In genomic region chr1:26363549-26364448, GRCh38 we compare ENCODE assay signal across 8 cellular contexts. TPM values are rescaled to one million over a fixed set of nuclear protein-coding genes. Genes with fewer than 3 reads are reported as not detected.
A peak's percentile ranks its signal among the peaks of the same experiment; 100 is the strongest.
DNase-seq lines count a peak whose midpoint lies in the region; ATAC-seq, FAIRE-seq and TF ChIP-seq lines count a peak whose summit lies in the region.

No MANE protein-coding gene starts in this region.

- TF ChIP-seq POLR2A in stomach (IDR thresholded peaks at IDR 0.05): no peak

- H3K36me3 ChIP-seq in neural cell (ENCODE audit: insufficient read depth, low read length) (no peaks in the 10 kb centered on the region), stomach (no peaks in the 10 kb centered on the region)

- peak; percentile 94 for TF ChIP-seq CTCF in fibroblast of mammary gland (conservative IDR thresholded peaks at IDR 0.05; ENCODE audit: control insufficient read depth, insufficient read depth, low read depth, low read length)
- TF ChIP-seq CTCF in neural cell (IDR thresholded peaks at IDR 0.05; ENCODE audit: poor library complexity, severe bottlenecking): peak; percentile 76
- TF ChIP-seq CTCF in stomach (IDR thresholded peaks at IDR 0.05): peak in 5 of 7 experiments; percentile 72 to 94 (median 76)

- H3K4me3 ChIP-seq in fibroblast of mammary gland (ENCODE audit: control insufficient read depth, low read depth, low read length) (no peak overlapping the region), neural cell (ENCODE audit: low read length) (no peak overlapping the region), stomach (no peak overlapping the region)

- FAIRE-seq in RCC 7860 (lab: Jason Lieb, UNC): peak; percentile 56

- no peaks in the 10 kb centered on the region for H3K36me3 Mint-ChIP-seq in activated T-cell treated with anti-CD3 and anti-CD28 coated beads, Interleukin-2, amount 50 U/mL, for 4 hours (ENCODE audit: insufficient read depth)

- TF ChIP-seq EP300 in neural cell (conservative IDR thresholded peaks at IDR 0.05; ENCODE audit: poor library complexity, severe bottlenecking) (no peak), stomach (IDR thresholded peaks at IDR 0.05) (no peak)

- H3K9me3 ChIP-seq in neural cell (ENCODE audit: low read length) (no peaks in the 10 kb centered on the region), stomach (no peaks in the 10 kb centered on the region)

- H3K4me2 ChIP-seq in neural cell (ENCODE audit: low read length): no peak overlapping the region

- peak; percentile 68 for TF ChIP-seq RAD21 in neural cell (conservative IDR thresholded peaks at IDR 0.05)

- peaks cover 12% of the 10 kb centered on the region for H3K27me3 Mint-ChIP-seq in activated T-cell treated with anti-CD3 and anti-CD28 coated beads, Interleukin-2, amount 50 U/mL, for 4 hours (ENCODE audit: low read depth)

- no peaks in the 10 kb centered on the region for H4K20me1 ChIP-seq in neural cell (ENCODE audit: insufficient read depth)

- no peak overlapping the region for H3K9ac ChIP-seq in neural cell (ENCODE audit: low read length)

- ATAC-seq in HG03280 (IDR thresholded peaks at IDR 0.05; ENCODE audit: unreplicated experiment): peak; percentile 66
- ATAC-seq in activated T-cell treated with anti-CD3 and anti-CD28 coated beads, Interleukin-2, amount 50 U/mL, for 4 hours: peak; percentile 77 to 80
- ATAC-seq in HG03520 (IDR thresholded peaks at IDR 0.05; ENCODE audit: unreplicated experiment): no peak

- DNase-seq in COR-L47 (lab: John Stamatoyannopoulos, UW) (peak; percentile 48), RCC 7860 (ENCODE audit: low spot score) (peak; percentile 69), fibroblast of mammary gland (ENCODE audit: low read depth) (peak; percentile 71), stomach (peak; percentile 85)
- peak; percentile 85 for DNase-seq in activated T-cell treated with anti-CD3 and anti-CD28 coated beads, Interleukin-2, amount 50 U/mL, for 4 hours

- H3K9me2 ChIP-seq in neural cell (ENCODE audit: insufficient read depth, low read length): no peaks in the 10 kb centered on the region

- peaks cover 52% of the 10 kb centered on the region for H3K4me1 Mint-ChIP-seq in activated T-cell treated with anti-CD3 and anti-CD28 coated beads, Interleukin-2, amount 50 U/mL, for 4 hours (ENCODE audit: low read depth)

- H3K79me2 ChIP-seq in neural cell (replicated peaks; ENCODE audit: insufficient read depth, low read length): no peaks in the 10 kb centered on the region

- H3K27me3 ChIP-seq in neural cell (ENCODE audit: insufficient read depth, low read depth, low read length) (peaks cover 17% of the 10 kb centered on the region), stomach (peaks cover 18 to 88% (median 19%) of the 10 kb centered on the region in 3 donors)

- H3F3A ChIP-seq in neural cell (ENCODE audit: insufficient read depth, low read length, poor library complexity, severe bottlenecking): no peaks in the 10 kb centered on the region

- H3K9me3 Mint-ChIP-seq in activated T-cell treated with anti-CD3 and anti-CD28 coated beads, Interleukin-2, amount 50 U/mL, for 4 hours: no peaks in the 10 kb centered on the region

- WGBS in stomach, 5 donors: 26 to 32% (median 29%) methylated on average over 25 to 26 of the region's 26 CpGs

- intact Hi-C loops in stomach (cut with DNase I; ENCODE audit: low total_unique reads): no loop called here

- H3K27ac ChIP-seq in neural cell (ENCODE audit: low read length) (no peak overlapping the region), stomach (no peak overlapping the region)

- H3K4me3 Mint-ChIP-seq in activated T-cell treated with anti-CD3 and anti-CD28 coated beads, Interleukin-2, amount 50 U/mL, for 4 hours: no peak overlapping the region

- no peak overlapping the region for H2AFZ ChIP-seq in neural cell (ENCODE audit: low read depth, low read length)

- peaks cover 12 to 34% (median 15%) of the 10 kb centered on the region in 4 donors for H3K4me1 ChIP-seq in stomach

TF ChIP-seq in neural cell, 6 proteins besides CTCF, POLR2A, EP300 and RAD21:
- no peak for TF ChIP-seq POLR2AphosphoS5 (IDR thresholded peaks at IDR 0.05)
- peak; percentile 71 for TF ChIP-seq SMC3 (conservative IDR thresholded peaks at IDR 0.05; ENCODE audit: poor library complexity)

RNA-seq across cellular contexts. Expression of gene ZNF683, which starts 8.8 kb away (rescaled TPM):
- under 1 TPM; 0.11 to 0.30 (median 0.13) TPM for total RNA-seq in activated T-cell treated with anti-CD3 and anti-CD28 coated beads, Interleukin-2, amount 50 U/mL, for 4 hours
- polyA plus RNA-seq in neural cell: not detected in 2 replicates
- polyA minus RNA-seq in neural cell: not detected in 2 replicates
- 1 to 10 TPM in 1 of 5 donors, not detected in 4; 3.6 TPM for total RNA-seq in stomach
- polyA plus RNA-seq in stomach: 1 to 10 TPM in 1 of 3 donors, under 1 TPM in 2; 0.25 to 1.5 (median 0.28) TPM

RNA-seq across cellular contexts. Expression of gene CRYBG2, which starts 9.9 kb away (rescaled TPM):
- total RNA-seq in activated T-cell treated with anti-CD3 and anti-CD28 coated beads, Interleukin-2, amount 50 U/mL, for 4 hours: under 1 TPM; 0.16 to 0.45 (median 0.30) TPM
- polyA plus RNA-seq in neural cell: 0.18 and 2.5 TPM in 2 replicates
- polyA minus RNA-seq in neural cell: 0.93 TPM in 1 of 2 replicates, not detected in the other
- 10 to 100 TPM in 1 of 5 donors, 1 to 10 TPM in 3, under 1 TPM in 1; 0.92 to 12.7 (median 2.3) TPM for total RNA-seq in stomach
- 10 to 100 TPM in 1 of 3 donors, 1 to 10 TPM in 1, under 1 TPM in 1; 0.15 to 66.8 (median 4.0) TPM for polyA plus RNA-seq in stomach

RNA-seq across cellular contexts. Expression of gene CD52, which starts 46.0 kb away (rescaled TPM):
- 10 to 100 TPM; 82.3 to 99.4 (median 93.8) TPM for total RNA-seq in activated T-cell treated with anti-CD3 and anti-CD28 coated beads, Interleukin-2, amount 50 U/mL, for 4 hours
- polyA plus RNA-seq in neural cell: not detected in 2 replicates
- polyA minus RNA-seq in neural cell: not detected in 2 replicates
- total RNA-seq in stomach: 10 to 100 TPM in 2 of 5 donors, 1 to 10 TPM in 1, not detected in 2; 5.1 to 15.2 (median 10.7) TPM
- 10 to 100 TPM; 27.3 to 68.2 (median 48.7) TPM for polyA plus RNA-seq in stomach

RNA-seq across cellular contexts. Expression of gene LIN28A, which starts 46.8 kb away (rescaled TPM):
- total RNA-seq in activated T-cell treated with anti-CD3 and anti-CD28 coated beads, Interleukin-2, amount 50 U/mL, for 4 hours: under 1 TPM; 0.37 to 0.57 (median 0.46) TPM
- polyA plus RNA-seq in neural cell (0.94 and 1.0 TPM in 2 replicates), stomach (not detected)
- polyA minus RNA-seq in neural cell: 1.5 and 2.1 TPM in 2 replicates
- total RNA-seq in stomach: not detected

RNA-seq across cellular contexts. Expression of gene UBXN11, which starts 57.4 kb away (rescaled TPM):
- 10 to 100 TPM; 17.4 to 21.1 (median 19.9) TPM for total RNA-seq in activated T-cell treated with anti-CD3 and anti-CD28 coated beads, Interleukin-2, amount 50 U/mL, for 4 hours
- polyA plus RNA-seq in neural cell (18.5 and 19.4 TPM in 2 replicates), stomach (10 to 100 TPM; 14.4 to 26.3 (median 19.3) TPM)
- 12.0 and 13.9 TPM in 2 replicates for polyA minus RNA-seq in neural cell
- 10 to 100 TPM in 3 of 5 donors, 1 to 10 TPM in 2; 7.3 to 12.9 (median 12.2) TPM for total RNA-seq in stomach

Comparison
In these comparisons a context has a peak if more than half of its experiments do, and no peak if none do; other contexts are left out.
1. RNA of gene CD52, which starts 46.0 kb away (total RNA-seq): 82.3 to 99.4 TPM in activated T-cell treated with anti-CD3 and anti-CD28 coated beads, Interleukin-2, amount 50 U/mL, for 4 hours; 5.1 to 15.2 TPM in stomach; every median in the first group is over 4 times any median in the second.
2. Peak in every context shown above with its lines, with median percentiles within 50 percentile points of each other: DNase-seq and CTCF ChIP-seq.